2 cellular contexts compared by ENCODE assay signal in genomic region chr10:133372507-133372906, GRCh38.
TF ChIP-seq lines count a peak whose summit lies in the region.

No MANE protein-coding gene starts in this region.

TF ChIP-seq in SK-N-SH, 30 proteins besides CTCF, POLR2A, EP300 and RAD21 (continued from another document):
- TF ChIP-seq REST (IDR thresholded peaks at IDR 0.05; ENCODE audit: low read depth, low read length): no peak
- TF ChIP-seq SMC3 (IDR thresholded peaks at IDR 0.05; ENCODE audit: low read depth, low read length): no peak
- no peak for TF ChIP-seq MEF2A (IDR thresholded peaks at IDR 0.05; ENCODE audit: borderline replicate concordance, low read depth)
- no peak for TF ChIP-seq USF2 (IDR thresholded peaks at IDR 0.05; ENCODE audit: borderline replicate concordance, low read depth, low read length)
- no peak for TF ChIP-seq ELF1 (IDR thresholded peaks at IDR 0.05)

TF ChIP-seq in SK-N-SH treated with all-trans-retinoic acid at 6 μM for 48 hours, 23 proteins besides CTCF, POLR2A, EP300 and RAD21 (continued from another document):
- TF ChIP-seq POU6F1 (CRISPR knock-in tag; IDR thresholded peaks at IDR 0.05; ENCODE audit: borderline replicate concordance, low read depth) (no peak), ZNF8 (CRISPR knock-in tag; IDR thresholded peaks at IDR 0.05) (no peak), ZNF565 (CRISPR knock-in tag; conservative IDR thresholded peaks at IDR 0.05; ENCODE audit: low read depth) (no peak), ISL1 (CRISPR knock-in tag; IDR thresholded peaks at IDR 0.05) (no peak)
